Comparison of ENCODE assay signal across 4 cellular contexts in genomic region chr9:92998871-92999270, GRCh38. TPM values are rescaled to one million over a fixed set of nuclear protein-coding genes. Genes with fewer than 3 reads are reported as not detected.
"Had no signal": no experiment of that assay in that cellular context is flagged by ENCODE, and none has a peak within 500 bp of the region (broad histone marks: within the 10 kb centered on the region; RNA-seq: fewer than 3 reads in every experiment).

No MANE protein-coding gene starts in this region.

RNA-seq across cellular contexts. Expression of gene FGD3, which starts 51.5 kb away (rescaled TPM):
- total RNA-seq: IMR-90, RPMI7951 had no signal
- polyA plus RNA-seq: IMR-90 had no signal

RNA-seq across cellular contexts. Expression of gene SUSD3, which starts 59.6 kb away (rescaled TPM):
- total RNA-seq: HT1080, SJCRH30 had no signal
